9 cellular contexts compared by ENCODE assay signal in genomic region chr3:63911395-63911900, GRCh38. TPM values are rescaled to one million over a fixed set of nuclear protein-coding genes. Genes with fewer than 3 reads are reported as not detected.
DNase-seq lines count a peak whose midpoint lies in the region; ATAC-seq, FAIRE-seq and TF ChIP-seq lines count a peak whose summit lies in the region.
"Had no signal": no experiment of that assay in that cellular context is flagged by ENCODE, and none has a peak within 500 bp of the region (broad histone marks: within the 10 kb centered on the region; RNA-seq: fewer than 3 reads in every experiment).

No MANE protein-coding gene starts in this region.

- H4K20me1 ChIP-seq in neural cell (ENCODE audit: insufficient read depth) = no peaks in the 10 kb centered on the region

- no peak for FAIRE-seq in RCC 7860 (lab: Jason Lieb, UNC)

- peak in 1 of 56 donors; percentile 9 for TF ChIP-seq CTCF in dorsolateral prefrontal cortex (IDR thresholded peaks at IDR 0.05 in 54 of 56, conservative IDR thresholded peaks at IDR 0.05 in 2 of 56; ENCODE audit: low read depth in 1 of 56, partially characterized antibody in 56 of 56)
- no peak for TF ChIP-seq CTCF in neural cell (IDR thresholded peaks at IDR 0.05; ENCODE audit: poor library complexity, severe bottlenecking)

- TF ChIP-seq EP300 in neural cell (conservative IDR thresholded peaks at IDR 0.05; ENCODE audit: poor library complexity, severe bottlenecking) = no peak

- H3K9ac ChIP-seq in neural cell (ENCODE audit: low read length) = peak overlapping the region; percentile 73

- peak overlapping the region in 58 of 59 donors; percentile 47 to 98 (median 91) for H3K27ac ChIP-seq in dorsolateral prefrontal cortex
- H3K27ac ChIP-seq in neural cell (ENCODE audit: low read length) = peak overlapping the region; percentile 24

- H3K27me3 ChIP-seq in dorsolateral prefrontal cortex (no peaks in the 10 kb centered on the region), neural cell (ENCODE audit: insufficient read depth, low read depth, low read length) (no peaks in the 10 kb centered on the region)

- H3K79me2 ChIP-seq in neural cell (replicated peaks; ENCODE audit: insufficient read depth, low read length) = peaks cover 10% of the 10 kb centered on the region

- no peak for ATAC-seq in HG02571 (IDR thresholded peaks at IDR 0.05; ENCODE audit: unreplicated experiment)

- H3K4me3 ChIP-seq in dorsolateral prefrontal cortex (peak overlapping the region; percentile 54 to 97 (median 87)), neural cell (ENCODE audit: low read length) (peak overlapping the region; percentile 86)

- no peaks in the 10 kb centered on the region for H3K9me2 ChIP-seq in neural cell (ENCODE audit: insufficient read depth, low read length)

- H3F3A ChIP-seq in neural cell (ENCODE audit: insufficient read depth, low read length, poor library complexity, severe bottlenecking) = peaks cover 4% of the 10 kb centered on the region

- H3K9me3 ChIP-seq in neural cell (ENCODE audit: low read length) = no peaks in the 10 kb centered on the region

- no peaks in the 10 kb centered on the region for H3K36me3 ChIP-seq in neural cell (ENCODE audit: insufficient read depth, low read length)

- H2AFZ ChIP-seq in neural cell (ENCODE audit: low read depth, low read length) = peak overlapping the region; percentile 21

- TF ChIP-seq RAD21 in neural cell (conservative IDR thresholded peaks at IDR 0.05) = no peak

- peak in 2 of 3 donors; percentile 12 to 22 for DNase-seq in stimulated activated CD4-positive, alpha-beta T cell treated with anti-CD3 and anti-CD28 coated beads, Interleukin-12 subunit alpha, Interleukin-12 subunit beta, amount 100 ng/mL, for 48 hours (ENCODE audit: low read depth in 2 of 3, low spot score in 1 of 3)
- no peak for DNase-seq in stimulated activated CD4-positive, alpha-beta T cell treated with anti-CD3 and anti-CD28 coated beads, Interleukin-4, amount 100 ng/mL, for 24 hours
- peak; percentile 15 for DNase-seq in M059J (ENCODE audit: low read depth)
- DNase-seq in dorsolateral prefrontal cortex = peak in 1 of 10 donors; percentile 30
- no peak for DNase-seq in HuH-7.5 (ENCODE audit: low spot score)
- DNase-seq in RCC 7860 (ENCODE audit: low spot score) = no peak

- intact Hi-C loops in dorsolateral prefrontal cortex (cut with DNase I) = loop anchor here (5.0 to 10.0 kb wide), 4 partner anchors 46 to 83 kb away; partner anchors contain the start of genes ATXN7 (in 1 of the 2) and THOC7 (in 1 of the 2)

- peak overlapping the region; percentile 70 for H3K4me2 ChIP-seq in neural cell (ENCODE audit: low read length)

TF ChIP-seq in neural cell, 6 proteins besides CTCF, POLR2A, EP300 and RAD21:
- TF ChIP-seq SMC3 (conservative IDR thresholded peaks at IDR 0.05; ENCODE audit: poor library complexity) = no peak
- no peak for TF ChIP-seq POLR2AphosphoS5 (IDR thresholded peaks at IDR 0.05)
- TF ChIP-seq EZH2 (IDR thresholded peaks at IDR 0.05; ENCODE audit: borderline replicate concordance, insufficient read depth, low read length, poor library complexity, severe bottlenecking) = no peak
- TF ChIP-seq REST (IDR thresholded peaks at IDR 0.05; ENCODE audit: borderline replicate concordance) = no peak
- no peak for TF ChIP-seq TAF1 (IDR thresholded peaks at IDR 0.05; ENCODE audit: low read depth)
- no peak for TF ChIP-seq MXI1 (conservative IDR thresholded peaks at IDR 0.05; ENCODE audit: poor library complexity, severe bottlenecking)

RNA-seq across cellular contexts. Expression of gene SCAANT1, which starts 0.7 kb away (rescaled TPM):
- not detected in 2 replicates for total RNA-seq in M059J (2014; rRNA removed; shearing (Covaris generic))
- 1 to 10 TPM in 2 of 120 experiments, not detected in 118; 3.2 to 4.6 TPM for total RNA-seq in dorsolateral prefrontal cortex
- polyA plus RNA-seq in neural cell = not detected in 2 replicates
- not detected in 2 replicates for polyA minus RNA-seq in neural cell
- total RNA-seq: renal cortical epithelial cell had no signal

RNA-seq across cellular contexts. Expression of gene ATXN7, which starts 47.8 kb away (rescaled TPM):
- 3.2 and 5.4 TPM in 2 replicates for total RNA-seq in M059J (2014; rRNA removed; shearing (Covaris generic))
- 10 to 100 TPM; 31.6 to 64.8 (median 43.4) TPM for total RNA-seq in dorsolateral prefrontal cortex
- 6.7 and 8.2 TPM in 2 replicates for polyA plus RNA-seq in neural cell
- 22.9 and 32.3 TPM in 2 replicates for polyA minus RNA-seq in neural cell

RNA-seq across cellular contexts. Expression of gene THOC7, which starts 47.8 kb away (rescaled TPM):
- 43.6 and 61.4 TPM in 2 replicates for total RNA-seq in M059J (2014; rRNA removed; shearing (Covaris generic))
- 10 to 100 TPM; 40.8 to 97.3 (median 68.6) TPM for total RNA-seq in dorsolateral prefrontal cortex
- polyA plus RNA-seq in neural cell = 78.3 and 80.9 TPM in 2 replicates
- 35.5 and 41.2 TPM in 2 replicates for polyA minus RNA-seq in neural cell

Comparison
In these comparisons a context has a peak if more than half of its experiments do, and no peak if none do; other contexts are left out.
1. DNase-seq: peak in stimulated activated CD4-positive, alpha-beta T cell treated with anti-CD3 and anti-CD28 coated beads, Interleukin-12 subunit alpha, Interleukin-12 subunit beta, amount 100 ng/mL, for 48 hours (2 of 3) and M059J (single experiment); none in stimulated activated CD4-positive, alpha-beta T cell treated with anti-CD3 and anti-CD28 coated beads, Interleukin-4, amount 100 ng/mL, for 24 hours (single experiment), HuH-7.5 (single experiment) and RCC 7860 (single experiment).